In the genomic region with DNA sequence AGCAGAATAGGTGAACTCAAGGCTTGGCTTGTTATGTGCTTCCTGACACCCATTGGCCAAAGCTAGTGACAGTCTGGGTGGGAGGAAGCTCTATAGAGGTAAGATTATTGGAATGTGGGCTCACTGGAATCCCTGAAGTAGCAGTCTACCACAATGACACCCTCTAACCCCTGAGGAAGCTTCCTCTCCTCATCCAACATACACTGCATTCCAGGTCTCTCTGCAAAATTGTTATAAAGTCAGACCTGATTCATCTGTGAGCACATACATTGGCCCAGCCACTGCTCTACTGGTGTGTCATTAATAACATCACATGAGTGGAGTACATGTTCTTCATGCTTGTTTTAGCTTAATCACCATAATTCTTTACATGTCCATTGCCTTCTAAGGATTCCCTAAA, we compare ENCODE assay signal across 18 cellular contexts.
"Had no signal": no experiment of that assay in that cellular context is flagged by ENCODE, and none has a peak within 500 bp of the region (broad histone marks: within the 10 kb centered on the region; RNA-seq: fewer than 3 reads in every experiment).

No MANE protein-coding gene starts in this region.

- H3K9me3 Mint-ChIP-seq: activated B cell treated with CpG ODN at 0.5 μM for 24 hours; effector memory CD8-positive, alpha-beta T cell; memory B cell; natural killer cell treated with Interleukin-12 subunit alpha and Interleukin-12 subunit beta and Interleukin-15 and Interleukin-18, amount 100 ng/mL, for 72 hours had no signal

- H3K4me1 Mint-ChIP-seq: activated B cell treated with CpG ODN at 0.5 μM for 24 hours; activated CD4-positive, alpha-beta T cell treated with anti-CD3 and anti-CD28 coated beads, Interleukin-2, amount 10 ng/mL, durations not matched to agents 24 days and 14 days; memory B cell had no signal

- H3K4me1 ChIP-seq: breast epithelium, gastroesophageal sphincter, left ventricle myocardium inferior, right atrium auricular region, transverse colon had no signal

- DNase-seq: activated B cell treated with CpG ODN at 0.5 μM for 24 hours; activated CD4-positive, alpha-beta T cell treated with anti-CD3 and anti-CD28 coated beads, Interleukin-2, amount 10 ng/mL, durations not matched to agents 24 days and 14 days; activated CD8-positive, alpha-beta memory T cell treated with anti-CD3 and anti-CD28 coated beads, Interleukin-2, amount 50 U/mL, for 48 hours; activated gamma-delta T cell treated with Interleukin-2 at 50 U/mL for 16 hours; dermis blood vessel endothelial cell; effector memory CD8-positive, alpha-beta T cell; left ventricle myocardium inferior; small intestine; stimulated activated naive CD8-positive, alpha-beta T cell treated with anti-CD3 and anti-CD28 coated beads, Interleukin-15, Interleukin-2, amounts not matched to agents 100 U/mL and 50 U/mL, for 24 hours; SW 1271; transverse colon had no signal

- ATAC-seq: effector memory CD8-positive, alpha-beta T cell; gastroesophageal sphincter; natural killer cell treated with Interleukin-12 subunit alpha and Interleukin-12 subunit beta and Interleukin-15 and Interleukin-18, amount 100 ng/mL, for 72 hours; stimulated activated naive CD8-positive, alpha-beta T cell treated with anti-CD3 and anti-CD28 coated beads, Interleukin-15, Interleukin-2, amounts not matched to agents 100 U/mL and 50 U/mL, for 24 hours had no signal

- H3K27ac Mint-ChIP-seq: activated B cell treated with CpG ODN at 0.5 μM for 24 hours; activated CD4-positive, alpha-beta T cell treated with anti-CD3 and anti-CD28 coated beads, Interleukin-2, amount 10 ng/mL, durations not matched to agents 24 days and 14 days; activated naive CD8-positive, alpha-beta T cell; effector memory CD8-positive, alpha-beta T cell; memory B cell; natural killer cell treated with Interleukin-12 subunit alpha and Interleukin-12 subunit beta and Interleukin-15 and Interleukin-18, amount 100 ng/mL, for 72 hours had no signal

- H3K27ac ChIP-seq: breast epithelium, epithelial cell of prostate, gastroesophageal sphincter, left ventricle myocardium inferior, right atrium auricular region, transverse colon had no signal

- H3K36me3 Mint-ChIP-seq: activated naive CD8-positive, alpha-beta T cell; memory B cell; natural killer cell treated with Interleukin-12 subunit alpha and Interleukin-12 subunit beta and Interleukin-15 and Interleukin-18, amount 100 ng/mL, for 72 hours had no signal

- H3K27me3 Mint-ChIP-seq: activated naive CD8-positive, alpha-beta T cell had no signal

- H3K36me3 ChIP-seq: breast epithelium, gastroesophageal sphincter, left ventricle myocardium inferior, right atrium auricular region, transverse colon had no signal

- H3K27me3 ChIP-seq: breast epithelium, gastroesophageal sphincter, right atrium auricular region, transverse colon had no signal

- H3K4me3 ChIP-seq: breast epithelium, gastroesophageal sphincter, left ventricle myocardium inferior, right atrium auricular region, transverse colon had no signal

- H3K4me3 Mint-ChIP-seq: activated B cell treated with CpG ODN at 0.5 μM for 24 hours; activated CD4-positive, alpha-beta T cell treated with anti-CD3 and anti-CD28 coated beads, Interleukin-2, amount 10 ng/mL, durations not matched to agents 24 days and 14 days; activated naive CD8-positive, alpha-beta T cell; effector memory CD8-positive, alpha-beta T cell; memory B cell; natural killer cell treated with Interleukin-12 subunit alpha and Interleukin-12 subunit beta and Interleukin-15 and Interleukin-18, amount 100 ng/mL, for 72 hours had no signal

- H3K9me3 ChIP-seq: breast epithelium, gastroesophageal sphincter, left ventricle myocardium inferior, right atrium auricular region, transverse colon had no signal
